Comparison of ENCODE assay signal across 8 cellular contexts in the genomic region with DNA sequence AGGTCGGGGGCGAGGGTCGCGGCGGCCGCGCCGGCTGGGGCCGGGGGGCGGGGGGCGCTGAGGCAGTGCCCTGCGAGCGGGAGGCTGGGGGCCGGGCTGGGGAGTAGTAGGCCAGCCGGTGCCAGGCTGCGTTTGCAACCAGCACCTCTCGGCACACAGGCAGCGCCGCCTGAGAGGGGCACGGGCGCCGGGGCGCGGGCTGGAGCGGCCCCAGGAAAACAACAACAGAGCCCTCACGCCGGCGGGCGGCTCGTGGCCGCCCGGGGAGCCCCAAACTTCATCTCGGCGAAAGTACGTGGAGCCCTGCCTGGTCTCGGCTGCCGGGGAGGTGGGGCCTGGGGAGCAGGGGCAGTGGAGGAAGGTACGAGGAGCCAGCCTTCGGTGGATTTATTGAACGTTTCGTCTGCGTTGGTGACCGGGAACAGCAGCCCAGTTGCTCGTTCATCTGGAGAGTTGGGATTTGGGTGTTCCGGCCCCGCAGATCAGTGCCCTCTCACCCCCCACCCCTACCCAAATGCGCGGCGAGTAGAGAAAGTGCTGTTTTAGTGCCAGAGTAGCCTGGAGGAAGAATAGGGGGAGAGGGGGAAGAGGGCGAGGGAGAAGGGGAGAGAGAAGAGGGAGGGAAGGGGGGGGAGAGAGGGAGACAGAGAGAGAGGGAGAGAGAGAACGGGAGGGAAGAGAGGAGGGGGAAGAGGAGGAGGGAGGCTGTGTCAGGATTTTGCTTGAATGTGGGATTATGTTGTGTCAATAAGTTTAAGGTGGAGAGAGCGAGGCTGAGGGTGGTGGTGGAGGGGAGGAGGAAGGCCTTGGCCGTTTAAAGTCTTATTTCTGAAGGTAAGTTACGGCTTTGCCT. TPM values are rescaled to one million over a fixed set of nuclear protein-coding genes. Genes with fewer than 3 reads are reported as not detected.
DNase-seq lines count a peak whose midpoint lies in the region; ATAC-seq and TF ChIP-seq lines count a peak whose summit lies in the region.

No MANE protein-coding gene starts in this region.

- H3K4me1 ChIP-seq in cardiac muscle cell (ENCODE audit: low read depth), result peaks cover 6% of the 10 kb centered on the region
- peaks cover 14% of the 10 kb centered on the region for H3K4me1 ChIP-seq in vagina

- peak overlapping the region; percentile 83 for H3K27ac ChIP-seq in cardiac muscle cell
- H3K27ac ChIP-seq in vagina, result peak overlapping the region; percentile 98

- intact Hi-C loops in vagina (cut with DNase I), result loop anchor here (10.0 kb wide), 1 partner anchor 89 kb away; no protein-coding TSS in a partner anchor

- ATAC-seq in GM21390 (IDR thresholded peaks at IDR 0.05; ENCODE audit: unreplicated experiment) (peak; percentile 27), SK-N-SH treated with all-trans-retinoic acid at 6 μM for 48 hours (peak; percentile 61)

- peak overlapping the region; percentile 93 for H3K27ac Mint-ChIP-seq in activated naive CD8-positive, alpha-beta T cell treated with anti-CD3 and anti-CD28 coated beads for 36 hours
- peak overlapping the region; percentile 94 for H3K27ac Mint-ChIP-seq in osteocyte (ENCODE audit: unreplicated experiment)

- H3K27me3 Mint-ChIP-seq in activated naive CD8-positive, alpha-beta T cell treated with anti-CD3 and anti-CD28 coated beads for 36 hours, result no peaks in the 10 kb centered on the region
- no peaks in the 10 kb centered on the region for H3K27me3 Mint-ChIP-seq in osteocyte (ENCODE audit: unreplicated experiment)

- H3K4me1 Mint-ChIP-seq in activated naive CD8-positive, alpha-beta T cell treated with anti-CD3 and anti-CD28 coated beads for 36 hours, result peaks cover 21% of the 10 kb centered on the region
- peaks cover 23% of the 10 kb centered on the region for H3K4me1 Mint-ChIP-seq in osteocyte (ENCODE audit: unreplicated experiment)

- no peaks in the 10 kb centered on the region for H3K9me3 Mint-ChIP-seq in activated naive CD8-positive, alpha-beta T cell treated with anti-CD3 and anti-CD28 coated beads for 36 hours
- H3K9me3 Mint-ChIP-seq in osteocyte (ENCODE audit: unreplicated experiment), result no peaks in the 10 kb centered on the region

- no peak for TF ChIP-seq POLR2A in vagina (IDR thresholded peaks at IDR 0.05)

- H3K4me3 ChIP-seq in cardiac muscle cell (peak overlapping the region; percentile 68), vagina (peak overlapping the region; percentile 67 to 91)

- H3K36me3 ChIP-seq in cardiac muscle cell, result peaks cover 14% of the 10 kb centered on the region
- H3K36me3 ChIP-seq in vagina, result peaks cover 0 to 8% of the 10 kb centered on the region in 2 donors

- peak; percentile 22 for DNase-seq in DMS153 (lab: John Stamatoyannopoulos, UW)
- DNase-seq in HT1080 (ENCODE audit: low read depth), result peak; percentile 52
- DNase-seq in activated naive CD8-positive, alpha-beta T cell treated with anti-CD3 and anti-CD28 coated beads for 36 hours, result peak; percentile 62
- peak; percentile 60 to 69 for DNase-seq in cardiac muscle cell (ENCODE audit: low read depth in 1 of 2, low spot score in 1 of 2)
- peak; percentile 88 for DNase-seq in osteocyte (ENCODE audit: extremely low spot score, unreplicated experiment)
- DNase-seq in vagina (ENCODE audit: extremely low spot score in 2 of 2), result peak in 1 of 2 donors; percentile 87

- no peaks in the 10 kb centered on the region for H3K9me3 ChIP-seq in cardiac muscle cell (ENCODE audit: low read depth)
- no peaks in the 10 kb centered on the region for H3K9me3 ChIP-seq in vagina

- TF ChIP-seq CTCF in cardiac muscle cell (IDR thresholded peaks at IDR 0.05; ENCODE audit: low read depth, low read length), result no peak
- no peak for TF ChIP-seq CTCF in osteocyte (IDR thresholded peaks at IDR 0.05)
- no peak for TF ChIP-seq CTCF in vagina (IDR thresholded peaks at IDR 0.05)

- H3K27me3 ChIP-seq in cardiac muscle cell (no peaks in the 10 kb centered on the region), vagina (no peaks in the 10 kb centered on the region)

- peak overlapping the region; percentile 92 for H3K4me3 Mint-ChIP-seq in activated naive CD8-positive, alpha-beta T cell treated with anti-CD3 and anti-CD28 coated beads for 36 hours
- peak overlapping the region; percentile 88 for H3K4me3 Mint-ChIP-seq in osteocyte (ENCODE audit: unreplicated experiment)

- peaks cover 12% of the 10 kb centered on the region for H3K36me3 Mint-ChIP-seq in activated naive CD8-positive, alpha-beta T cell treated with anti-CD3 and anti-CD28 coated beads for 36 hours
- H3K36me3 Mint-ChIP-seq in osteocyte (ENCODE audit: unreplicated experiment), result peaks cover 12% of the 10 kb centered on the region

TF ChIP-seq in SK-N-SH treated with all-trans-retinoic acid at 6 μM for 48 hours, 23 proteins besides CTCF, POLR2A, EP300 and RAD21 (continues in another document):
- no peak for TF ChIP-seq ZFP3 (CRISPR knock-in tag; IDR thresholded peaks at IDR 0.05)
- TF ChIP-seq CSRNP3 (CRISPR knock-in tag; IDR thresholded peaks at IDR 0.05), result no peak
- no peak for TF ChIP-seq GLIS3 (CRISPR knock-in tag; IDR thresholded peaks at IDR 0.05)
- no peak for TF ChIP-seq BACH2 (CRISPR knock-in tag; IDR thresholded peaks at IDR 0.05; ENCODE audit: borderline replicate concordance)
- no peak for TF ChIP-seq ZNF565 (CRISPR knock-in tag; conservative IDR thresholded peaks at IDR 0.05; ENCODE audit: low read depth)
- TF ChIP-seq ESRRG (CRISPR knock-in tag; IDR thresholded peaks at IDR 0.05), result no peak
- no peak for TF ChIP-seq ZNF70 (CRISPR knock-in tag; IDR thresholded peaks at IDR 0.05)
- TF ChIP-seq CSDC2 (CRISPR knock-in tag; IDR thresholded peaks at IDR 0.05), result no peak
- no peak for TF ChIP-seq ZNF8 (CRISPR knock-in tag; IDR thresholded peaks at IDR 0.05)
- no peak for TF ChIP-seq TCF4 (CRISPR knock-in tag; IDR thresholded peaks at IDR 0.05; ENCODE audit: borderline replicate concordance)
- no peak for TF ChIP-seq CREB5 (CRISPR knock-in tag; IDR thresholded peaks at IDR 0.05; ENCODE audit: low read depth)
- TF ChIP-seq ARNTL (CRISPR knock-in tag; IDR thresholded peaks at IDR 0.05; ENCODE audit: borderline replicate concordance, low read depth), result no peak
- TF ChIP-seq, protein P1, sequence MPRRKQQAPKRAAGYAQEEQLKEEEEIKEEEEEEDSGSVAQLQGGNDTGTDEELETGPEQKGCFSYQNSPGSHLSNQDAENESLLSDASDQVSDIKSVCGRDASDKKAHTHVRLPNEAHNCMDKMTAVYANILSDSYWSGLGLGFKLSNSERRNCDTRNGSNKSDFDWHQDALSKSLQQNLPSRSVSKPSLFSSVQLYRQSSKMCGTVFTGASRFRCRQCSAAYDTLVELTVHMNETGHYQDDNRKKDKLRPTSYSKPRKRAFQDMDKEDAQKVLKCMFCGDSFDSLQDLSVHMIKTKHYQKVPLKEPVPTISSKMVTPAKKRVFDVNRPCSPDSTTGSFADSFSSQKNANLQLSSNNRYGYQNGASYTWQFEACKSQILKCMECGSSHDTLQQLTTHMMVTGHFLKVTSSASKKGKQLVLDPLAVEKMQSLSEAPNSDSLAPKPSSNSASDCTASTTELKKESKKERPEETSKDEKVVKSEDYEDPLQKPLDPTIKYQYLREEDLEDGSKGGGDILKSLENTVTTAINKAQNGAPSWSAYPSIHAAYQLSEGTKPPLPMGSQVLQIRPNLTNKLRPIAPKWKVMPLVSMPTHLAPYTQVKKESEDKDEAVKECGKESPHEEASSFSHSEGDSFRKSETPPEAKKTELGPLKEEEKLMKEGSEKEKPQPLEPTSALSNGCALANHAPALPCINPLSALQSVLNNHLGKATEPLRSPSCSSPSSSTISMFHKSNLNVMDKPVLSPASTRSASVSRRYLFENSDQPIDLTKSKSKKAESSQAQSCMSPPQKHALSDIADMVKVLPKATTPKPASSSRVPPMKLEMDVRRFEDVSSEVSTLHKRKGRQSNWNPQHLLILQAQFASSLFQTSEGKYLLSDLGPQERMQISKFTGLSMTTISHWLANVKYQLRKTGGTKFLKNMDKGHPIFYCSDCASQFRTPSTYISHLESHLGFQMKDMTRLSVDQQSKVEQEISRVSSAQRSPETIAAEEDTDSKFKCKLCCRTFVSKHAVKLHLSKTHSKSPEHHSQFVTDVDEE (CRISPR knock-in tag; IDR thresholded peaks at IDR 0.05), result no peak

RNA-seq across cellular contexts. Expression of gene BBX, which starts 0.8 kb away (rescaled TPM):
- 52.6 and 54.1 TPM in 2 replicates for total RNA-seq in HT1080 (2014; rRNA removed; shearing (Covaris generic))
- polyA plus RNA-seq in HT1080 (2015; cell fraction: cytosol; rRNA removed), result 35.8 and 50.1 TPM in 2 replicates
- 71.4 and 73.0 TPM in 2 replicates for polyA plus RNA-seq in HT1080 (2015; cell fraction: nucleus; rRNA removed)
- total RNA-seq in activated naive CD8-positive, alpha-beta T cell treated with anti-CD3 and anti-CD28 coated beads for 36 hours, result 10 to 100 TPM; 41.8 to 42.4 TPM
- total RNA-seq in cardiac muscle cell (63.5 and 96.2 TPM in 2 replicates), osteocyte (88.1 and 92.2 TPM in 2 replicates), vagina (39.5 TPM)
- 77.5 and 120 TPM in 2 replicates for polyA plus RNA-seq in cardiac muscle cell
